In the genomic region with DNA sequence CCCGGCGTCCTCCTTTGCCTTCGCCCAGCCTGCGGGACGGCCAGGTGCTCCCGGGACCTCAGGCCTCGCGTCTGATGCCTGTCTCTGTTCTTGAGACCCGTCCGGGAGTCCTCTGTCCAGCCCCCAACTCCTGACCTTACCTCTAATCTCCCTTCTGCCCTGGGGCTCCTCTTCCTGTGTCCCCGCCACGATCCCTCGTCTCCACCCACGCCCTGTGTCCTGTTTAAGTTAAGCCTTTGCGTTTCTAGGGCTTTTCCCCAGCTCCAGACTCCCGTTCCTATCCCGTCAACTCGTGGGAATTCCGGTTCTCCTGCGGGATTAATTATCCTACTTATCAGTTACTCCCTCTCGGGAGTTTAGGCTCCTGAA, we compare ENCODE assay signal across 7 cellular contexts. TPM values are rescaled to one million over a fixed set of nuclear protein-coding genes. Genes with fewer than 3 reads are reported as not detected.
DNase-seq lines count a peak whose midpoint lies in the region; ATAC-seq and TF ChIP-seq lines count a peak whose summit lies in the region.

No MANE protein-coding gene starts in this region.

- 1 to 3% (median 1%) methylated on average over 19 to 21 of the region's 21 CpGs for WGBS in spleen, 5 donors

- TF ChIP-seq CTCF in VCaP (conservative IDR thresholded peaks at IDR 0.05) = no peak
- TF ChIP-seq CTCF in foreskin keratinocyte (conservative IDR thresholded peaks at IDR 0.05) = no peak
- no peak for TF ChIP-seq CTCF in spleen (IDR thresholded peaks at IDR 0.05 in 8 of 11, conservative IDR thresholded peaks at IDR 0.05 in 3 of 11)

- H3K36me3 ChIP-seq in HAP-1 (replicated peaks) = peaks cover 47% of the 10 kb centered on the region
- peaks cover 4 to 66% (median 48%) of the 10 kb centered on the region in 6 donors for H3K36me3 ChIP-seq in spleen

- ATAC-seq in foreskin keratinocyte = no peak

- DNase-seq in HAP-1 (ENCODE audit: low spot score in 2 of 2) (no peak), foreskin keratinocyte (no peak), spleen (no peak), kidney tubule cell (ENCODE audit: low spot score) (no peak), SHP77 treated with DMSO at 0.1 percent for 48 hours (lab: John Stamatoyannopoulos, UW) (no peak), NCI-H226 (no peak)

- H3K4me3 ChIP-seq in HAP-1 (peak overlapping the region; percentile 94), spleen (peak overlapping the region; percentile 51 to 98 (median 86))

- intact Hi-C loops in spleen (cut with DNase I; ENCODE audit: low total_unique reads) = no loop called here

- H3K4me1 ChIP-seq in HAP-1 (peaks cover 10% of the 10 kb centered on the region), foreskin keratinocyte (peaks cover 9% of the 10 kb centered on the region), spleen (peaks cover 23 to 76% (median 51%) of the 10 kb centered on the region in 6 donors)

- 0 out of 2 replicates have a peak, but pooled peaks cover 3% of the 10 kb centered on the region for H3K9me3 ChIP-seq in HAP-1
- H3K9me3 ChIP-seq in spleen = no peaks in the 10 kb centered on the region

- H3K27me3 ChIP-seq in HAP-1 (ENCODE audit: low read depth) (no peaks in the 10 kb centered on the region), foreskin keratinocyte (no peaks in the 10 kb centered on the region), spleen (replicated peaks in 1 of 7) (no peaks in the 10 kb centered on the region)

- no peak for TF ChIP-seq POLR2A in spleen (IDR thresholded peaks at IDR 0.05)

- in situ Hi-C loops in HAP-1 (cut with MboI; ENCODE audit: low sequenced_read_pairs) = loop anchor here (25.0 kb wide), 1 partner anchor 1213 kb away; a partner anchor contains a TSS

- H3K27ac ChIP-seq in VCaP = peak overlapping the region; percentile 96
- peak overlapping the region; percentile 94 for H3K27ac ChIP-seq in foreskin keratinocyte
- H3K27ac ChIP-seq in spleen = peak overlapping the region; percentile 93 to 99 (median 98)

RNA-seq across cellular contexts. Expression of a gene that starts 0.7 kb away (rescaled TPM):
- 31.1 and 43.5 TPM in 2 replicates for total RNA-seq in foreskin keratinocyte
- polyA plus RNA-seq in foreskin keratinocyte = 34.1 and 41.2 TPM in 2 replicates
- total RNA-seq in spleen = 100 to 1,000 TPM; 123 to 280 (median 183) TPM
- polyA plus RNA-seq in spleen = 100 to 1,000 TPM in 2 of 3 donors, 10 to 100 TPM in 1; 69.2 to 293 (median 110) TPM

RNA-seq across cellular contexts. Expression of a gene that starts 13.9 kb away (rescaled TPM):
- total RNA-seq in foreskin keratinocyte = 4.8 and 5.0 TPM in 2 replicates
- polyA plus RNA-seq in foreskin keratinocyte = 4.1 and 5.2 TPM in 2 replicates
- total RNA-seq in spleen = 1 to 10 TPM; 4.4 to 8.3 (median 6.2) TPM
- 1 to 10 TPM; 1.7 to 4.3 (median 3.5) TPM for polyA plus RNA-seq in spleen

RNA-seq across cellular contexts. Expression of a gene that starts 23.4 kb away (rescaled TPM):
- total RNA-seq in foreskin keratinocyte = 27.1 and 32.1 TPM in 2 replicates
- 43.4 and 66.8 TPM in 2 replicates for polyA plus RNA-seq in foreskin keratinocyte
- total RNA-seq in spleen = 10 to 100 TPM in 4 of 7 donors, 1 to 10 TPM in 3; 6.6 to 16.1 (median 13.4) TPM
- polyA plus RNA-seq in spleen = 10 to 100 TPM in 2 of 3 donors, 1 to 10 TPM in 1; 9.7 to 15.9 (median 12.8) TPM

RNA-seq across cellular contexts. Expression of a gene that starts 34.4 kb away (rescaled TPM):
- total RNA-seq in foreskin keratinocyte = not detected in 2 replicates
- not detected in 2 replicates for polyA plus RNA-seq in foreskin keratinocyte
- 1 to 10 TPM in 5 of 7 donors, under 1 TPM in 2; 0.97 to 2.9 (median 1.2) TPM for total RNA-seq in spleen
- 1 to 10 TPM; 1.1 to 3.5 (median 1.2) TPM for polyA plus RNA-seq in spleen

RNA-seq across cellular contexts. Expression of a gene that starts 52.9 kb away (rescaled TPM):
- total RNA-seq in foreskin keratinocyte = not detected in 2 replicates
- polyA plus RNA-seq in foreskin keratinocyte = not detected in 2 replicates
- 1 to 10 TPM in 3 of 7 donors, under 1 TPM in 1, not detected in 3; 0.97 to 4.9 (median 3.3) TPM for total RNA-seq in spleen
- 1 to 10 TPM in 1 of 3 donors, under 1 TPM in 1, not detected in 1; 0.28 to 3.5 TPM for polyA plus RNA-seq in spleen
